ENCODE assay signal across 9 cellular contexts in the genomic region with DNA sequence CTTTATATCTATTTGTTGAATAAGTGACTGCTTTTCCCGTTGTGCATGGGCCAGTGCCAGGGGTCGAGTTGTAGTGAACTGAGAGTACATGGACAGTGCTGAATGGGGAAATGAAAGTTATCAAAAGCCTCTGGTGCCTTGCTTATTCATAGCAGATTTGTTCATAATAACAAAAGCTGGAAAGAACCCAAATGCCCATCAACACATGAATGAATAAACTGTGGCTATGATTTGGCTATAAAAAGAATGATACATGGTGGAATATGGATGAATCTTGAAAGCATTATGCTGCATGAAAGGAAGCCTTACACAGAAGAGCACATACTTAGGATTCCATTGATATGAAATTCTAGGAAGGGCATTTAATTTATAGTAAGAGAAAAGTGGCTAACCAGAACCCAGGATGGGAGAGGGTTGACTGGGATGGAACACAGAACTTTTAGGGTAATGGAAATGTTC. TPM values are rescaled to one million over a fixed set of nuclear protein-coding genes. Genes with fewer than 3 reads are reported as not detected.
DNase-seq lines count a peak whose midpoint lies in the region; ATAC-seq and TF ChIP-seq lines count a peak whose summit lies in the region.
"Had no signal": no experiment of that assay in that cellular context is flagged by ENCODE, and none has a peak within 500 bp of the region (broad histone marks: within the 10 kb centered on the region; RNA-seq: fewer than 3 reads in every experiment).

No MANE protein-coding gene starts in this region.

- peaks cover 51% of the 10 kb centered on the region for H3K4me1 Mint-ChIP-seq in Caco-2 (ENCODE audit: low read depth, unreplicated experiment)
- H3K4me1 Mint-ChIP-seq in central memory CD8-positive, alpha-beta T cell, result peaks cover 77% of the 10 kb centered on the region
- peaks cover 73 to 78% of the 10 kb centered on the region in 2 donors for H3K4me1 Mint-ChIP-seq in natural killer cell

- H3K27ac Mint-ChIP-seq in Caco-2 (ENCODE audit: unreplicated experiment), result peak overlapping the region; percentile 89
- peak overlapping the region; percentile 95 for H3K27ac Mint-ChIP-seq in central memory CD8-positive, alpha-beta T cell (ENCODE audit: low read depth)
- peak overlapping the region; percentile 52 to 92 for H3K27ac Mint-ChIP-seq in natural killer cell

- no peaks in the 10 kb centered on the region for H3K36me3 Mint-ChIP-seq in Caco-2 (ENCODE audit: insufficient read depth, unreplicated experiment)
- peaks cover 8% of the 10 kb centered on the region for H3K36me3 Mint-ChIP-seq in central memory CD8-positive, alpha-beta T cell (ENCODE audit: insufficient read depth)
- no peaks in the 10 kb centered on the region for H3K36me3 Mint-ChIP-seq in natural killer cell

- H3K9me3 Mint-ChIP-seq in Caco-2 (ENCODE audit: unreplicated experiment) (no peaks in the 10 kb centered on the region), natural killer cell (no peaks in the 10 kb centered on the region)
- H3K9me3 Mint-ChIP-seq in central memory CD8-positive, alpha-beta T cell, result no peaks in the 10 kb centered on the region

- H3K4me1 ChIP-seq in Caco-2, result peaks cover 71% of the 10 kb centered on the region

- BruUV-seq in Caco-2 (replicated peaks; lab: Mats Ljungman, UMichigan), result no TSS peak

- intact Hi-C loops in Caco-2 (cut with micrococcal nuclease; ENCODE audit: unreplicated experiment), result no loop called here
- intact Hi-C loops in natural killer cell (cut with micrococcal nuclease), result no loop called here

- no peak for ATAC-seq in central memory CD8-positive, alpha-beta T cell (replicated peaks; ENCODE audit: extremely low read depth, poor library complexity, severe bottlenecking)
- ATAC-seq in natural killer cell, result no peak
- ATAC-seq in HG03521 (IDR thresholded peaks at IDR 0.05; ENCODE audit: unreplicated experiment), result no peak

- H3K9me3 ChIP-seq in Caco-2, result no peaks in the 10 kb centered on the region
- H3K9me3 ChIP-seq: thoracic aorta had no signal

- H3K4me3 Mint-ChIP-seq in Caco-2 (ENCODE audit: unreplicated experiment), result peak overlapping the region; percentile 39
- peak overlapping the region; percentile 49 for H3K4me3 Mint-ChIP-seq in central memory CD8-positive, alpha-beta T cell
- H3K4me3 Mint-ChIP-seq in natural killer cell, result no peak overlapping the region

- DNase-seq in Caco-2 (no peak), NCI-H226 (peak; percentile 77), natural killer cell (no peak), NCI-H2196 (lab: John Stamatoyannopoulos, UW; ENCODE audit: unreplicated experiment) (no peak), NCI-H2029 (lab: John Stamatoyannopoulos, UW) (no peak), NCI-H524 (lab: John Stamatoyannopoulos, UW) (no peak)
- DNase-seq in central memory CD8-positive, alpha-beta T cell (ENCODE audit: low spot score in 2 of 2), result no peak

- H3K4me3 ChIP-seq in Caco-2 (ENCODE audit: low read depth, low read length), result no peak overlapping the region
- H3K4me3 ChIP-seq: thoracic aorta had no signal

- H3K36me3 ChIP-seq in Caco-2 (ENCODE audit: control insufficient read depth, insufficient read depth, low read length), result no peaks in the 10 kb centered on the region
- H3K36me3 ChIP-seq: thoracic aorta had no signal

- TF ChIP-seq CTCF in Caco-2 (IDR thresholded peaks at IDR 0.05; ENCODE audit: insufficient read depth in 1 of 2, low read depth in 1 of 2, low read length in 1 of 2, severe bottlenecking in 1 of 2, unreplicated experiment in 1 of 2), result no peak
- TF ChIP-seq CTCF in natural killer cell (IDR thresholded peaks at IDR 0.05), result no peak

- no peaks in the 10 kb centered on the region for H3K27me3 ChIP-seq in Caco-2 (replicated peaks; ENCODE audit: control insufficient read depth, insufficient read depth, low read length)

- H3K27me3 Mint-ChIP-seq in Caco-2 (ENCODE audit: insufficient read depth, unreplicated experiment), result no peaks in the 10 kb centered on the region
- no peaks in the 10 kb centered on the region for H3K27me3 Mint-ChIP-seq in central memory CD8-positive, alpha-beta T cell
- H3K27me3 Mint-ChIP-seq in natural killer cell (ENCODE audit: low read depth in 2 of 2), result no peaks in the 10 kb centered on the region

- POLR2A ChIA-PET in Caco-2 (lab: Charles Lee), result interaction anchor here (1.0 kb wide), 1 partner anchor 37 kb away, joined by 18 read pairs; no protein-coding TSS in a partner anchor

- CTCF ChIA-PET in Caco-2 (lab: Charles Lee), result interaction anchor here (0.6 kb wide), 1 partner anchor 110 kb away, joined by 14 read pairs; no protein-coding TSS in a partner anchor

RNA-seq across cellular contexts. Expression of a gene that starts 42.6 kb away (rescaled TPM):
- 82.2 and 95.2 TPM in 2 replicates for total RNA-seq in Caco-2 (2022)
- 100 to 1,000 TPM; 176 to 204 (median 186) TPM for total RNA-seq in natural killer cell
